Comparison of ENCODE assay signal across 1 cellular context in genomic region chr13:33052446-33052845, GRCh38.
TF ChIP-seq lines count a peak whose summit lies in the region.

No MANE protein-coding gene starts in this region.

TF ChIP-seq in SK-N-SH treated with all-trans-retinoic acid at 6 μM for 48 hours, 23 proteins besides CTCF, POLR2A, EP300 and RAD21 (continued from another document):
- TF ChIP-seq ZFP30 (CRISPR knock-in tag; IDR thresholded peaks at IDR 0.05) (no peak), ZNF70 (CRISPR knock-in tag; IDR thresholded peaks at IDR 0.05) (no peak), RARB (CRISPR knock-in tag; IDR thresholded peaks at IDR 0.05) (no peak), POU6F1 (CRISPR knock-in tag; IDR thresholded peaks at IDR 0.05; ENCODE audit: borderline replicate concordance, low read depth) (no peak), ZC3H10 (CRISPR knock-in tag; IDR thresholded peaks at IDR 0.05) (no peak)
